Comparison of ENCODE assay signal across 10 cellular contexts in genomic region chr1:235411489-235412486, GRCh38. TPM values are rescaled to one million over a fixed set of nuclear protein-coding genes. Genes with fewer than 3 reads are reported as not detected.
DNase-seq lines count a peak whose midpoint lies in the region; ATAC-seq and TF ChIP-seq lines count a peak whose summit lies in the region.
"Had no signal": no experiment of that assay in that cellular context is flagged by ENCODE, and none has a peak within 500 bp of the region (broad histone marks: within the 10 kb centered on the region; RNA-seq: fewer than 3 reads in every experiment).

No MANE protein-coding gene starts in this region.

- H3K79me2 ChIP-seq in GM23338 (replicated peaks; ENCODE audit: insufficient read depth) = peaks cover 7% of the 10 kb centered on the region

- H3K36me3 ChIP-seq in CD4-positive, CD25-positive, alpha-beta regulatory T cell (ENCODE audit: control insufficient read depth, insufficient read depth, low read length) = no peaks in the 10 kb centered on the region
- H3K36me3 ChIP-seq in GM23338 (ENCODE audit: insufficient read depth) = no peaks in the 10 kb centered on the region

- no peak for ATAC-seq in CD4-positive, CD25-positive, alpha-beta regulatory T cell (ENCODE audit: low read depth in 2 of 2)
- ATAC-seq in GM23338 (no peak), SK-N-SH treated with all-trans-retinoic acid at 6 μM for 48 hours (peak; percentile 62), left lobe of liver (peak; percentile 88), HG03378 (IDR thresholded peaks at IDR 0.05; ENCODE audit: unreplicated experiment) (no peak), HG02759 (IDR thresholded peaks at IDR 0.05; ENCODE audit: unreplicated experiment) (no peak)

- H2AFZ ChIP-seq in GM23338 = no peak overlapping the region

- H3K36me3 Mint-ChIP-seq in CD4-positive, CD25-positive, alpha-beta regulatory T cell = peaks cover 7% of the 10 kb centered on the region
- H3K36me3 Mint-ChIP-seq in GM23338 (ENCODE audit: low read depth) = peaks cover 16% of the 10 kb centered on the region; the same call in 2 of the 3 replicates

- no peaks in the 10 kb centered on the region for H3K4me1 ChIP-seq in CD4-positive, CD25-positive, alpha-beta regulatory T cell (ENCODE audit: control insufficient read depth, insufficient read depth, low read length, poor library complexity, severe bottlenecking)
- 0 out of 2 replicates have a peak, but pooled peaks cover 2% of the 10 kb centered on the region for H3K4me1 ChIP-seq in GM23338 (ENCODE audit: insufficient read depth)

- peak overlapping the region in 2 of 4 donors; percentile 48 to 61 for H3K4me3 Mint-ChIP-seq in CD4-positive, CD25-positive, alpha-beta regulatory T cell
- H3K4me3 Mint-ChIP-seq in GM23338 = no peak overlapping the region

- H3K4me3 ChIP-seq in CD4-positive, CD25-positive, alpha-beta regulatory T cell (ENCODE audit: low read depth, low read length) = no peak overlapping the region
- H3K4me3 ChIP-seq in GM23338 = no peak overlapping the region

- peaks cover 10% of the 10 kb centered on the region for H3F3A ChIP-seq in GM23338 (replicated peaks; ENCODE audit: low read depth)

- H3K4me2 ChIP-seq in GM23338 = no peak overlapping the region

- no peak for TF ChIP-seq CTCF in GM23338 (conservative IDR thresholded peaks at IDR 0.05; ENCODE audit: low read depth in 2 of 2)

- peak in 1 of 3 donors; percentile 5 for DNase-seq in CD4-positive, CD25-positive, alpha-beta regulatory T cell
- DNase-seq in GM23338 (ENCODE audit: low spot score) (peak; percentile 23), left lobe of liver (ENCODE audit: low spot score) (peak; percentile 86), NCI-H510A (lab: John Stamatoyannopoulos, UW) (no peak), NOMO-1 treated with dmso at 0.1 percent for 144 hours (lab: John Stamatoyannopoulos, UW; ENCODE audit: unreplicated experiment) (no peak)
- DNase-seq: hippocampal formation, Kasumi-1 had no signal

- H3K9me3 ChIP-seq in CD4-positive, CD25-positive, alpha-beta regulatory T cell (ENCODE audit: control insufficient read depth in 2 of 2, low read length in 2 of 2) = no peaks in the 10 kb centered on the region

- peaks cover 0 to 2% (median 0%) of the 10 kb centered on the region in 7 donors for H3K9me3 Mint-ChIP-seq in CD4-positive, CD25-positive, alpha-beta regulatory T cell
- peaks cover 10% of the 10 kb centered on the region; the same call in 2 of the 3 replicates for H3K9me3 Mint-ChIP-seq in GM23338

- no peaks in the 10 kb centered on the region for H4K20me1 ChIP-seq in GM23338 (replicated peaks; ENCODE audit: insufficient read depth)

- no peaks in the 10 kb centered on the region for H3K27me3 ChIP-seq in CD4-positive, CD25-positive, alpha-beta regulatory T cell (ENCODE audit: control insufficient read depth, insufficient read depth, low read length)
- H3K27me3 ChIP-seq in GM23338 (ENCODE audit: insufficient read depth) = no peaks in the 10 kb centered on the region

- H3K9me2 ChIP-seq in GM23338 (ENCODE audit: insufficient read depth) = no peaks in the 10 kb centered on the region

- H3K27ac Mint-ChIP-seq in CD4-positive, CD25-positive, alpha-beta regulatory T cell = peak overlapping the region; percentile 51 to 69 (median 64)
- H3K27ac Mint-ChIP-seq in GM23338 = no peak overlapping the region

- H3K27ac ChIP-seq in CD4-positive, CD25-positive, alpha-beta regulatory T cell (ENCODE audit: insufficient read depth, low read length, poor library complexity, severe bottlenecking) = no peak overlapping the region
- H3K27ac ChIP-seq in GM23338 (ENCODE audit: low read depth) = peak overlapping the region; percentile 77

- H3K27me3 Mint-ChIP-seq in CD4-positive, CD25-positive, alpha-beta regulatory T cell = no peaks in the 10 kb centered on the region
- H3K27me3 Mint-ChIP-seq in GM23338 (ENCODE audit: insufficient read depth, low read depth, poor library complexity) = peaks cover 8% of the 10 kb centered on the region

- H3K4me1 Mint-ChIP-seq in CD4-positive, CD25-positive, alpha-beta regulatory T cell = peaks cover 6 to 14% (median 13%) of the 10 kb centered on the region in 4 donors
- no peaks in the 10 kb centered on the region for H3K4me1 Mint-ChIP-seq in GM23338

TF ChIP-seq in GM23338, 12 proteins besides CTCF, POLR2A, EP300 and RAD21 (continues in another document):
- TF ChIP-seq EZH2 (IDR thresholded peaks at IDR 0.05; ENCODE audit: low read depth, unreplicated experiment) (no peak), CREB1 (CRISPR knock-in tag; IDR thresholded peaks at IDR 0.05; ENCODE audit: low read depth) (no peak), JUNB (IDR thresholded peaks at IDR 0.05; ENCODE audit: unreplicated experiment) (no peak), ZNF114 (CRISPR knock-in tag; IDR thresholded peaks at IDR 0.05) (no peak), ETS1 (IDR thresholded peaks at IDR 0.05) (no peak), EZH2phosphoT487 (IDR thresholded peaks at IDR 0.05; ENCODE audit: unreplicated experiment) (no peak)

TF ChIP-seq in SK-N-SH treated with all-trans-retinoic acid at 6 μM for 48 hours, 23 proteins besides CTCF, POLR2A, EP300 and RAD21 (continues in another document):
- TF ChIP-seq ISL1 (CRISPR knock-in tag; IDR thresholded peaks at IDR 0.05) (no peak), ZC3H10 (CRISPR knock-in tag; IDR thresholded peaks at IDR 0.05) (no peak), TSHZ2 (CRISPR knock-in tag; IDR thresholded peaks at IDR 0.05) (no peak), ZFP30 (CRISPR knock-in tag; IDR thresholded peaks at IDR 0.05) (no peak), TCF4 (CRISPR knock-in tag; IDR thresholded peaks at IDR 0.05; ENCODE audit: borderline replicate concordance) (no peak), ESRRG (CRISPR knock-in tag; IDR thresholded peaks at IDR 0.05) (no peak), SNAI2 (CRISPR knock-in tag; IDR thresholded peaks at IDR 0.05) (no peak), POU6F1 (CRISPR knock-in tag; IDR thresholded peaks at IDR 0.05; ENCODE audit: borderline replicate concordance, low read depth) (no peak), ZFP3 (CRISPR knock-in tag; IDR thresholded peaks at IDR 0.05) (no peak), ZNF70 (CRISPR knock-in tag; IDR thresholded peaks at IDR 0.05) (no peak), PPARA (CRISPR knock-in tag; IDR thresholded peaks at IDR 0.05; ENCODE audit: borderline replicate concordance) (no peak), CSDC2 (CRISPR knock-in tag; IDR thresholded peaks at IDR 0.05) (no peak), OSR1 (CRISPR knock-in tag; IDR thresholded peaks at IDR 0.05) (no peak), PATZ1 (CRISPR knock-in tag; IDR thresholded peaks at IDR 0.05; ENCODE audit: borderline replicate concordance) (no peak), TOX (CRISPR knock-in tag; IDR thresholded peaks at IDR 0.05; ENCODE audit: borderline replicate concordance) (no peak)

RNA-seq across cellular contexts. Expression of gene TBCE, which starts 44.6 kb away (rescaled TPM):
- total RNA-seq in CD4-positive, CD25-positive, alpha-beta regulatory T cell = 19.7 TPM
- 10 to 100 TPM; 13.9 to 21.4 (median 19.1) TPM for polyA plus RNA-seq in CD4-positive, CD25-positive, alpha-beta regulatory T cell
- total RNA-seq in GM23338 (2014; rRNA removed; shearing (Covaris generic)) = 42.7 and 45.6 TPM in 2 replicates
- 64.8 and 72.4 TPM in 2 replicates for polyA plus RNA-seq in GM23338 (2016; fragmentation: Nextera tagmentation; extraction: Ambion mirVana)
- 13.6 TPM for total RNA-seq in left lobe of liver

Comparison
In these comparisons a context has a peak if more than half of its experiments do, and no peak if none do; other contexts are left out.
1. ATAC-seq: peak in SK-N-SH treated with all-trans-retinoic acid at 6 μM for 48 hours (single experiment) and left lobe of liver (single experiment); none in CD4-positive, CD25-positive, alpha-beta regulatory T cell (0 of 2), GM23338 (single experiment), HG03378 (single experiment) and HG02759 (single experiment).
2. DNase-seq: peak in GM23338 (single experiment) and left lobe of liver (single experiment); none in NCI-H510A (single experiment) and NOMO-1 treated with dmso at 0.1 percent for 144 hours (single experiment).